8 cellular contexts compared by ENCODE assay signal in the genomic region with DNA sequence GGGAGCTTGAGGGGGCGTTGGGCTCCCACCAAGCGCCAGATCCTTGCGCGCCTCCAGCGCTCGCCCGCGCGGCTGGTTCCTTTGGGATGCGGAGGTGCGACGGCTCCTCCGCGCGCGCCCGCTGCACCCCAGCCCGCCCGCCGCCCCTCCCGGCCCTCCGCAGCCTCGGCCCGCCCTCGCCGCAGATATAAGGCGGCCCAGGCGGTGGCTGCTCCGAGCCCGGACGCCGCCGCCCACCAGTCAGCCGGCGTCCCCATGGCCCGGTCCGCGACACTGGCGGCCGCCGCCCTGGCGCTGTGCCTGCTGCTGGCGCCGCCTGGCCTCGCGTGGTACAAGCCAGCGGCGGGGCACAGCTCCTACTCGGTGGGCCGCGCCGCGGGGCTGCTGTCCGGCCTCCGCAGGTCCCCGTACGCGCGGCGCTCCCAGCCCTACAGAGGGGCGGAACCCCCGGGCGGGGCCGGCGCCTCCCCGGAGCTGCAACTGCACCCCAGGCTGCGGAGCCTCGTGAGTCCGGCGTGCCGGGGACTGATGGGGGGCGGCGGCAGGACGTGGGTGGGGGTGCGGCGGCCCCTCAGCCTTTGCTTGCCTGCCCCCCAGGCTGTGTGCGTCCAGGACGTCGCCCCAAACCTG. TPM values are rescaled to one million over a fixed set of nuclear protein-coding genes. Genes with fewer than 3 reads are reported as not detected.
DNase-seq lines count a peak whose midpoint lies in the region; ATAC-seq and TF ChIP-seq lines count a peak whose summit lies in the region.

A gene (plus strand): TSS at position 216 of the 630 bp plus-strand sequence. CDS start 40 bp downstream, at position 256.

- H3K9me3 ChIP-seq in BLaER1 (no peaks in the 10 kb centered on the region), esophagus (ENCODE audit: control insufficient read depth in 2 of 2, insufficient read depth in 1 of 2, low read depth in 1 of 2, low read length in 1 of 2) (no peaks in the 10 kb centered on the region), neural cell (ENCODE audit: low read length) (no peaks in the 10 kb centered on the region)

- TF ChIP-seq CTCF in neural cell (IDR thresholded peaks at IDR 0.05; ENCODE audit: poor library complexity, severe bottlenecking), result no peak

- 1% methylated on average over 33 to 79 of the region's 79 CpGs for WGBS in esophagus, 2 donors

- TF ChIP-seq EP300 in neural cell (conservative IDR thresholded peaks at IDR 0.05; ENCODE audit: poor library complexity, severe bottlenecking), result no peak

- in situ Hi-C loops in ACHN (cut with HindIII; ENCODE audit: low pct_ligation_motif_present, low pct_unique_long_range_greater_than_20kb, low sequenced_read_pairs), result no loop called here

- no peak within 1 kb of the TSS for H2AFZ ChIP-seq in neural cell (ENCODE audit: low read depth, low read length)

- no peaks in the 10 kb centered on the region for H3K9me2 ChIP-seq in neural cell (ENCODE audit: insufficient read depth, low read length)

- ATAC-seq in HG02981 (IDR thresholded peaks at IDR 0.05; ENCODE audit: unreplicated experiment), result no peak

- H3F3A ChIP-seq in neural cell (ENCODE audit: insufficient read depth, low read length, poor library complexity, severe bottlenecking), result no peaks in the 10 kb centered on the region

- no peak within 1 kb of the TSS for H3K27ac Mint-ChIP-seq in T-helper 2 cell treated with Interferon-gamma antibody and Interleukin-4, amounts not matched to agents 5 μg/mL and 100 μg/mL, for 36 hours

- H3K36me3 ChIP-seq in BLaER1, result peaks cover 88% of the 10 kb centered on the region
- H3K36me3 ChIP-seq in esophagus (ENCODE audit: control insufficient read depth in 2 of 2, insufficient read depth in 2 of 2, low read length in 1 of 2), result peaks cover under 1 to 48% of the 10 kb centered on the region in 2 donors
- H3K36me3 ChIP-seq in neural cell (ENCODE audit: insufficient read depth, low read length), result no peaks in the 10 kb centered on the region

- H3K4me3 ChIP-seq in BLaER1 (no peak within 1 kb of the TSS), esophagus (ENCODE audit: low read depth in 1 of 2, low read length in 2 of 2) (peak within 1 kb of the TSS; percentile 29 to 36), neural cell (ENCODE audit: low read length) (peak within 1 kb of the TSS; percentile 18)

- peaks cover 2% of the 10 kb centered on the region for H3K4me1 Mint-ChIP-seq in T-helper 2 cell treated with Interferon-gamma antibody and Interleukin-4, amounts not matched to agents 5 μg/mL and 100 μg/mL, for 36 hours (ENCODE audit: low read depth)

- no peak within 1 kb of the TSS for H3K27ac ChIP-seq in BLaER1
- H3K27ac ChIP-seq in esophagus (ENCODE audit: low read depth in 2 of 2, low read length in 1 of 2), result no peak within 1 kb of the TSS
- H3K27ac ChIP-seq in neural cell (ENCODE audit: low read length), result no peak within 1 kb of the TSS

- H3K9me3 Mint-ChIP-seq in T-helper 2 cell treated with Interferon-gamma antibody and Interleukin-4, amounts not matched to agents 5 μg/mL and 100 μg/mL, for 36 hours, result no peaks in the 10 kb centered on the region

- peaks cover 22% of the 10 kb centered on the region for H3K36me3 Mint-ChIP-seq in T-helper 2 cell treated with Interferon-gamma antibody and Interleukin-4, amounts not matched to agents 5 μg/mL and 100 μg/mL, for 36 hours (ENCODE audit: low read depth)

- peaks cover 87% of the 10 kb centered on the region for H4K20me1 ChIP-seq in BLaER1
- H4K20me1 ChIP-seq in neural cell (ENCODE audit: insufficient read depth), result no peaks in the 10 kb centered on the region

- H3K79me2 ChIP-seq in neural cell (replicated peaks; ENCODE audit: insufficient read depth, low read length), result no peaks in the 10 kb centered on the region

- H3K4me3 Mint-ChIP-seq in T-helper 2 cell treated with Interferon-gamma antibody and Interleukin-4, amounts not matched to agents 5 μg/mL and 100 μg/mL, for 36 hours, result no peak within 1 kb of the TSS

- no peak for TF ChIP-seq RAD21 in neural cell (conservative IDR thresholded peaks at IDR 0.05)

- H3K27me3 ChIP-seq in BLaER1 (peaks cover 43% of the 10 kb centered on the region), esophagus (ENCODE audit: control insufficient read depth in 1 of 2, insufficient read depth in 2 of 2, low read length in 2 of 2) (no peaks in the 10 kb centered on the region), neural cell (ENCODE audit: insufficient read depth, low read depth, low read length) (peaks cover 19% of the 10 kb centered on the region)

- peak; percentile 1 for DNase-seq in NCI-H226
- no peak for DNase-seq in MV-4-11 (lab: John Stamatoyannopoulos, UW)
- DNase-seq in T-helper 2 cell treated with Interferon-gamma antibody and Interleukin-4, amounts not matched to agents 5 μg/mL and 100 μg/mL, for 36 hours (ENCODE audit: low spot score), result no peak
- no peak for DNase-seq in ACHN

- H3K4me2 ChIP-seq in BLaER1, result peak within 1 kb of the TSS; percentile 34; the same call in 1 of the 2 replicates
- no peak within 1 kb of the TSS for H3K4me2 ChIP-seq in neural cell (ENCODE audit: low read length)

- no peak within 1 kb of the TSS for H3K9ac ChIP-seq in BLaER1
- no peak within 1 kb of the TSS for H3K9ac ChIP-seq in neural cell (ENCODE audit: low read length)

- peaks cover 6% of the 10 kb centered on the region for H3K27me3 Mint-ChIP-seq in T-helper 2 cell treated with Interferon-gamma antibody and Interleukin-4, amounts not matched to agents 5 μg/mL and 100 μg/mL, for 36 hours (ENCODE audit: low read depth)

- peaks cover 38% of the 10 kb centered on the region for H3K4me1 ChIP-seq in BLaER1
- H3K4me1 ChIP-seq in esophagus (ENCODE audit: control insufficient read depth in 2 of 2, insufficient read depth in 2 of 2, low read length in 1 of 2), result peaks cover 5 to 20% of the 10 kb centered on the region in 2 donors

TF ChIP-seq in neural cell, 6 proteins besides CTCF, POLR2A, EP300 and RAD21:
- no peak for TF ChIP-seq SMC3 (conservative IDR thresholded peaks at IDR 0.05; ENCODE audit: poor library complexity)
- TF ChIP-seq EZH2 (IDR thresholded peaks at IDR 0.05; ENCODE audit: borderline replicate concordance, insufficient read depth, low read length, poor library complexity, severe bottlenecking), result no peak
- TF ChIP-seq TAF1 (IDR thresholded peaks at IDR 0.05; ENCODE audit: low read depth), result no peak
- TF ChIP-seq POLR2AphosphoS5 (IDR thresholded peaks at IDR 0.05), result no peak
- TF ChIP-seq, protein P1, sequence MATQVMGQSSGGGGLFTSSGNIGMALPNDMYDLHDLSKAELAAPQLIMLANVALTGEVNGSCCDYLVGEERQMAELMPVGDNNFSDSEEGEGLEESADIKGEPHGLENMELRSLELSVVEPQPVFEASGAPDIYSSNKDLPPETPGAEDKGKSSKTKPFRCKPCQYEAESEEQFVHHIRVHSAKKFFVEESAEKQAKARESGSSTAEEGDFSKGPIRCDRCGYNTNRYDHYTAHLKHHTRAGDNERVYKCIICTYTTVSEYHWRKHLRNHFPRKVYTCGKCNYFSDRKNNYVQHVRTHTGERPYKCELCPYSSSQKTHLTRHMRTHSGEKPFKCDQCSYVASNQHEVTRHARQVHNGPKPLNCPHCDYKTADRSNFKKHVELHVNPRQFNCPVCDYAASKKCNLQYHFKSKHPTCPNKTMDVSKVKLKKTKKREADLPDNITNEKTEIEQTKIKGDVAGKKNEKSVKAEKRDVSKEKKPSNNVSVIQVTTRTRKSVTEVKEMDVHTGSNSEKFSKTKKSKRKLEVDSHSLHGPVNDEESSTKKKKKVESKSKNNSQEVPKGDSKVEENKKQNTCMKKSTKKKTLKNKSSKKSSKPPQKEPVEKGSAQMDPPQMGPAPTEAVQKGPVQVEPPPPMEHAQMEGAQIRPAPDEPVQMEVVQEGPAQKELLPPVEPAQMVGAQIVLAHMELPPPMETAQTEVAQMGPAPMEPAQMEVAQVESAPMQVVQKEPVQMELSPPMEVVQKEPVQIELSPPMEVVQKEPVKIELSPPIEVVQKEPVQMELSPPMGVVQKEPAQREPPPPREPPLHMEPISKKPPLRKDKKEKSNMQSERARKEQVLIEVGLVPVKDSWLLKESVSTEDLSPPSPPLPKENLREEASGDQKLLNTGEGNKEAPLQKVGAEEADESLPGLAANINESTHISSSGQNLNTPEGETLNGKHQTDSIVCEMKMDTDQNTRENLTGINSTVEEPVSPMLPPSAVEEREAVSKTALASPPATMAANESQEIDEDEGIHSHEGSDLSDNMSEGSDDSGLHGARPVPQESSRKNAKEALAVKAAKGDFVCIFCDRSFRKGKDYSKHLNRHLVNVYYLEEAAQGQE (IDR thresholded peaks at IDR 0.05; ENCODE audit: borderline replicate concordance), result no peak
- no peak for TF ChIP-seq MXI1 (conservative IDR thresholded peaks at IDR 0.05; ENCODE audit: poor library complexity, severe bottlenecking)

RNA-seq across cellular contexts. Expression of the gene that starts here (rescaled TPM):
- polyA plus RNA-seq in esophagus (under 1 TPM; 0.33 to 0.49 TPM), neural cell (1.3 and 1.7 TPM in 2 replicates)
- 2.5 and 4.4 TPM in 2 replicates for polyA minus RNA-seq in neural cell
